1 cellular context compared by ENCODE assay signal in the genomic region with DNA sequence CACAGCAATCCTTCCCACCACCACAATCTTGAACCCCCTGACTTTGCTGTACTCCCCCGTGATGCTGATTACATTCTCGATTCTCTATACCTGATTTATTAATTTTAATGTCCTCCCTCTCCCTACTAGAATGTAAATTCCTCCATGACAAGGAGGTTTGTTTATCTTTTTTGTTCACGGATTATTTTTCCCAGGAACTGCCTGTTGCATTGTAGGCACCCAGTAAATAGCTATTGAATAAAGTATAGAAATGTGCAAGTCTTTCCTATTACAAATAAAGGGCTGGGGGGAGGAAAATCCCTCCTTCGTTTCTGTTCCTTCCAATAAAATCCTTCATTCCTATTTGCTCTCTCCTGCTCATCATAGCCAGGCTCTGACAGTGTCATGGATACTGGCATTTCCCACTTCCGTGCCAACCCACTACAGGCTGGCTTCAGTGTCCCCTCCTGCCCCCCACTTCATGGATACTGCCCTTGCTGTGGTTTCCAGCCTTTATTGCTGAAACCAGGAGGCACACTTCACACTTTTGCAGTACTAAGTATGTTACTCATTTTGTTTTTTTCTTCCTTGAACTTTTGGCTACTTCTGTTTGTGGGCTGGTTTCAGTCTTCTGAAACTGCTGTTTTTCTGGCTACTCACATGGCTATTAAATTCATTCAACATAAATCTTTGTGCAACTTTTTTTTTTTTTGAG.
TF ChIP-seq lines count a peak whose summit lies in the region.

No MANE protein-coding gene starts in this region.

TF ChIP-seq in HEK293, 187 proteins besides CTCF, POLR2A, EP300 and RAD21 (continued from another document):
- no peak for TF ChIP-seq ZBTB11 (tag by site-specific recombination; conservative IDR thresholded peaks at IDR 0.05; ENCODE audit: low read depth)
- TF ChIP-seq ZBTB10 (tag by site-specific recombination; IDR thresholded peaks at IDR 0.05), result no peak
- TF ChIP-seq ZNF404 (tag by site-specific recombination; IDR thresholded peaks at IDR 0.05), result no peak
- no peak for TF ChIP-seq ZNF610 (tag by site-specific recombination; IDR thresholded peaks at IDR 0.05; ENCODE audit: borderline replicate concordance)
- TF ChIP-seq ZNF274 (IDR thresholded peaks at IDR 0.05; ENCODE audit: low read length), result no peak
- TF ChIP-seq ZNF274 (tag by site-specific recombination; IDR thresholded peaks at IDR 0.05; ENCODE audit: borderline replicate concordance), result no peak
- TF ChIP-seq WT1 (tag by site-specific recombination; IDR thresholded peaks at IDR 0.05), result peak; percentile 29; the same call in 1 of the 2 replicates
- TF ChIP-seq ZNF777 (tag by site-specific recombination; IDR thresholded peaks at IDR 0.05; ENCODE audit: borderline replicate concordance), result no peak
- no peak for TF ChIP-seq ZNF16 (tag by site-specific recombination; IDR thresholded peaks at IDR 0.05; ENCODE audit: low read depth)
- no peak for TF ChIP-seq ZSCAN30 (tag by site-specific recombination; IDR thresholded peaks at IDR 0.05)
- TF ChIP-seq, protein P1, sequence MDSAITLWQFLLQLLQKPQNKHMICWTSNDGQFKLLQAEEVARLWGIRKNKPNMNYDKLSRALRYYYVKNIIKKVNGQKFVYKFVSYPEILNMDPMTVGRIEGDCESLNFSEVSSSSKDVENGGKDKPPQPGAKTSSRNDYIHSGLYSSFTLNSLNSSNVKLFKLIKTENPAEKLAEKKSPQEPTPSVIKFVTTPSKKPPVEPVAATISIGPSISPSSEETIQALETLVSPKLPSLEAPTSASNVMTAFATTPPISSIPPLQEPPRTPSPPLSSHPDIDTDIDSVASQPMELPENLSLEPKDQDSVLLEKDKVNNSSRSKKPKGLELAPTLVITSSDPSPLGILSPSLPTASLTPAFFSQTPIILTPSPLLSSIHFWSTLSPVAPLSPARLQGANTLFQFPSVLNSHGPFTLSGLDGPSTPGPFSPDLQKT (IDR thresholded peaks at IDR 0.05; ENCODE audit: borderline replicate concordance, low read depth, low read length), result no peak
- no peak for TF ChIP-seq ZNF521 (tag by site-specific recombination; IDR thresholded peaks at IDR 0.05)
- no peak for TF ChIP-seq ZNF549 (tag by site-specific recombination; IDR thresholded peaks at IDR 0.05)
- no peak for TF ChIP-seq ZNF311 (tag by site-specific recombination; IDR thresholded peaks at IDR 0.05; ENCODE audit: borderline replicate concordance)
